Comparison of ENCODE assay signal across 1 cellular context in the genomic region with DNA sequence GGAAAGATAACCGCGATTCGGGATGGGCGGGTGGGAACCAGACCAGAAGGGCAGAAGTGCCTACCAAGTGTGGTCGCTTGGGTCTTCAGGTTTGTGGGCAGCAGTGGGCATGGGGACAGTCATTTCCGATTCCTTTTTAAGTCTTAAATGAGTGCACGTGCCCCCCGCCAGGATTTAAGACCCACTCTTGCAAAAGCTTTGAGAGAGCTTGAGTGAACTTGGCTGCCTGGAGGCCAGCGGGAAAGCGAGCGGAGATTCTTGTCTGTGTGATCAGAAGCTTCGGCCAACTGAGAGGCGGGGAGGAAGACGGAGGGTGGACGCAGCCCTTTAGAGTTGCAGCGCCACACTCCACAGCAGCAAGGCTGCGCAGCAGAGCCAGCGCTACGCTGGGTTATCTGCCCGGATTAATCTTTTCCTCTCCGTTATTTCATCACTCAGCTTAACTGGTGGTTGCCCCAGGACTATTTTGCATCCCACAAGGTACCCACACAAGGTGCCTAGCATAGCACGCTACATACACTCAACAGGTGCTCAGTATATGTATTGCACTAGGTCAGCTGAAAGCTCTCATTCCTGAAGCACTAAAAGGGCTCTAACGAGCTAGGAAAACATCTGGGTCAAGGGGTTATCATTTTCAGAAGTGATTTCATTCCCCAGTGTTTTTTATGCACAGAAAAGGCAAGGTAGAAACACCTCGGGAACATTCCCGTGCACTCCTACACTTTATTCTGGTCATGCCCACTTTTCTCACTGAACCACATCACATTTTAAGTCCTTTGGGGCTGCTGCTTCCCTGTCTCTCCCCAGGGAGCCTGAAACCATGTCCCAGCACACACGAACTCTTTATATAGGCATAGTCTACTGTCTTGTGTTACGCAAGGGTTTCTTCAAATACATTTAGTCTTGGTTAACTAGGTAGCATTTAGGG.
TF ChIP-seq lines count a peak whose summit lies in the region.

No MANE protein-coding gene starts in this region.

TF ChIP-seq in HEK293, 187 proteins besides CTCF, POLR2A, EP300 and RAD21 (continued from another document):
- TF ChIP-seq, protein P1, sequence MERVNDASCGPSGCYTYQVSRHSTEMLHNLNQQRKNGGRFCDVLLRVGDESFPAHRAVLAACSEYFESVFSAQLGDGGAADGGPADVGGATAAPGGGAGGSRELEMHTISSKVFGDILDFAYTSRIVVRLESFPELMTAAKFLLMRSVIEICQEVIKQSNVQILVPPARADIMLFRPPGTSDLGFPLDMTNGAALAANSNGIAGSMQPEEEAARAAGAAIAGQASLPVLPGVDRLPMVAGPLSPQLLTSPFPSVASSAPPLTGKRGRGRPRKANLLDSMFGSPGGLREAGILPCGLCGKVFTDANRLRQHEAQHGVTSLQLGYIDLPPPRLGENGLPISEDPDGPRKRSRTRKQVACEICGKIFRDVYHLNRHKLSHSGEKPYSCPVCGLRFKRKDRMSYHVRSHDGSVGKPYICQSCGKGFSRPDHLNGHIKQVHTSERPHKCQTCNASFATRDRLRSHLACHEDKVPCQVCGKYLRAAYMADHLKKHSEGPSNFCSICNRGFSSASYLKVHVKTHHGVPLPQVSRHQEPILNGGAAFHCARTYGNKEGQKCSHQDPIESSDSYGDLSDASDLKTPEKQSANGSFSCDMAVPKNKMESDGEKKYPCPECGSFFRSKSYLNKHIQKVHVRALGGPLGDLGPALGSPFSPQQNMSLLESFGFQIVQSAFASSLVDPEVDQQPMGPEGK (tag by site-specific recombination; IDR thresholded peaks at IDR 0.05): 0 out of 2 replicates have a peak, but pooled peaks have one; percentile 13
- TF ChIP-seq ZNF792 (tag by site-specific recombination; IDR thresholded peaks at IDR 0.05) (0 out of 2 replicates have a peak, but pooled peaks have one; percentile 19), KLF8 (tag by site-specific recombination; IDR thresholded peaks at IDR 0.05) (no peak), ZNF202 (tag by site-specific recombination; IDR thresholded peaks at IDR 0.05; ENCODE audit: borderline replicate concordance) (no peak), ZNF623 (tag by site-specific recombination; IDR thresholded peaks at IDR 0.05) (peak; percentile 22; the same call in 1 of the 2 replicates), ZNF664 (tag by site-specific recombination; IDR thresholded peaks at IDR 0.05) (no peak), ZNF335 (tag by site-specific recombination; conservative IDR thresholded peaks at IDR 0.05) (no peak), SCRT2 (tag by site-specific recombination; IDR thresholded peaks at IDR 0.05) (peak; percentile 99), ZNF121 (tag by site-specific recombination; IDR thresholded peaks at IDR 0.05) (no peak), KLF9 (tag by site-specific recombination; IDR thresholded peaks at IDR 0.05; ENCODE audit: low read depth) (no peak), ZBTB8A (tag by site-specific recombination; IDR thresholded peaks at IDR 0.05) (peak; percentile 52), KLF7 (tag by site-specific recombination; IDR thresholded peaks at IDR 0.05; ENCODE audit: borderline replicate concordance) (no peak; the same call in 1 of the 2 replicates), ZNF629 (tag by site-specific recombination; IDR thresholded peaks at IDR 0.05) (0 out of 2 replicates have a peak, but pooled peaks have one; percentile 11), ZNF341 (tag by site-specific recombination; IDR thresholded peaks at IDR 0.05; ENCODE audit: low read depth) (peak; percentile 84), ZNF311 (tag by site-specific recombination; IDR thresholded peaks at IDR 0.05; ENCODE audit: borderline replicate concordance) (no peak), ZFP69B (tag by site-specific recombination; IDR thresholded peaks at IDR 0.05) (no peak), ZFHX2 (tag by site-specific recombination; conservative IDR thresholded peaks at IDR 0.05) (peak; percentile 78), ZNF211 (tag by site-specific recombination; IDR thresholded peaks at IDR 0.05; ENCODE audit: low read depth) (no peak), ZNF366 (tag by site-specific recombination; conservative IDR thresholded peaks at IDR 0.05) (no peak), EGR2 (tag by site-specific recombination; IDR thresholded peaks at IDR 0.05; ENCODE audit: low read depth) (peak; percentile 57; the same call in 1 of the 2 replicates), ZNF239 (tag by site-specific recombination; IDR thresholded peaks at IDR 0.05) (no peak), ZNF354C (tag by site-specific recombination; IDR thresholded peaks at IDR 0.05; ENCODE audit: borderline replicate concordance, low read depth) (no peak), ZNF843 (tag by site-specific recombination; IDR thresholded peaks at IDR 0.05) (peak; percentile 32; the same call in 1 of the 2 replicates), ZSCAN30 (tag by site-specific recombination; IDR thresholded peaks at IDR 0.05) (0 out of 2 replicates have a peak, but pooled peaks have one; percentile 17), ZNF24 (tag by site-specific recombination; IDR thresholded peaks at IDR 0.05) (no peak; the same call in 1 of the 2 replicates), SP2 (tag by site-specific recombination; IDR thresholded peaks at IDR 0.05) (no peak), SP7 (tag by site-specific recombination; IDR thresholded peaks at IDR 0.05) (peak; percentile 45), OSR2 (tag by site-specific recombination; IDR thresholded peaks at IDR 0.05) (peak; percentile 32; the same call in 1 of the 2 replicates), ZXDB (tag by site-specific recombination; IDR thresholded peaks at IDR 0.05) (peak; percentile 62; the same call in 1 of the 2 replicates), ZNF132 (tag by site-specific recombination; IDR thresholded peaks at IDR 0.05; ENCODE audit: borderline replicate concordance) (no peak), IKZF3 (tag by site-specific recombination; IDR thresholded peaks at IDR 0.05) (peak; percentile 56; the same call in 1 of the 2 replicates), ZNF768 (tag by site-specific recombination; IDR thresholded peaks at IDR 0.05) (no peak), WT1 (tag by site-specific recombination; IDR thresholded peaks at IDR 0.05) (no peak), ZNF112 (tag by site-specific recombination; IDR thresholded peaks at IDR 0.05) (no peak), ZNF549 (tag by site-specific recombination; IDR thresholded peaks at IDR 0.05) (no peak), ZNF600 (tag by site-specific recombination; IDR thresholded peaks at IDR 0.05) (peak; percentile 80), ZNF610 (tag by site-specific recombination; IDR thresholded peaks at IDR 0.05; ENCODE audit: borderline replicate concordance) (0 out of 2 replicates have a peak, but pooled peaks have one; percentile 11)
- TF ChIP-seq, protein P2, sequence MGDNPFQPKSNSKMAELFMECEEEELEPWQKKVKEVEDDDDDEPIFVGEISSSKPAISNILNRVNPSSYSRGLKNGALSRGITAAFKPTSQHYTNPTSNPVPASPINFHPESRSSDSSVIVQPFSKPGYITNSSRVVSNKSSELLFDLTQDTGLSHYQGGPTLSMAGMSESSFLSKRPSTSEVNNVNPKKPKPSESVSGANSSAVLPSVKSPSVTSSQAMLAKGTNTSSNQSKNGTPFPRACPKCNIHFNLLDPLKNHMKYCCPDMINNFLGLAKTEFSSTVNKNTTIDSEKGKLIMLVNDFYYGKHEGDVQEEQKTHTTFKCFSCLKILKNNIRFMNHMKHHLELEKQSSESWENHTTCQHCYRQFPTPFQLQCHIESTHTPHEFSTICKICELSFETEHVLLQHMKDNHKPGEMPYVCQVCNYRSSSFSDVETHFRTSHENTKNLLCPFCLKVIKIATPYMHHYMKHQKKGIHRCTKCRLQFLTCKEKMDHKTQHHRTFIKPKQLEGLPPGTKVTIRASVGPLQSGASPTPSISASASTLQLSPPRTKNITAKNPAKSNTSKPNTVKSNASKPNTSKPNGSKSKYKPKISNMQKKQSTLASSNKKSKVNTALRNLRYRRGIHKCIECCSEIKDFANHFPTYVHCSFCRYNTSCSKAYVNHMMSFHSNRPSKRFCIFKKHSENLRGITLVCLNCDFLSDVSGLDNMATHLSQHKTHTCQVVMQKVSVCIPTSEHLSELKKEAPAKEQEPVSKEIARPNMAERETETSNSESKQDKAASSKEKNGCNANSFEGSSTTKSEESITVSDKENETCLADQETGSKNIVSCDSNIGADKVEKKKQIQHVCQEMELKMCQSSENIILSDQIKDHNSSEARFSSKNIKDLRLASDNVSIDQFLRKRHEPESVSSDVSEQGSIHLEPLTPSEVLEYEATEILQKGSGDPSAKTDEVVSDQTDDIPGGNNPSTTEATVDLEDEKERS (tag by site-specific recombination; IDR thresholded peaks at IDR 0.05): no peak
- TF ChIP-seq, protein P3, sequence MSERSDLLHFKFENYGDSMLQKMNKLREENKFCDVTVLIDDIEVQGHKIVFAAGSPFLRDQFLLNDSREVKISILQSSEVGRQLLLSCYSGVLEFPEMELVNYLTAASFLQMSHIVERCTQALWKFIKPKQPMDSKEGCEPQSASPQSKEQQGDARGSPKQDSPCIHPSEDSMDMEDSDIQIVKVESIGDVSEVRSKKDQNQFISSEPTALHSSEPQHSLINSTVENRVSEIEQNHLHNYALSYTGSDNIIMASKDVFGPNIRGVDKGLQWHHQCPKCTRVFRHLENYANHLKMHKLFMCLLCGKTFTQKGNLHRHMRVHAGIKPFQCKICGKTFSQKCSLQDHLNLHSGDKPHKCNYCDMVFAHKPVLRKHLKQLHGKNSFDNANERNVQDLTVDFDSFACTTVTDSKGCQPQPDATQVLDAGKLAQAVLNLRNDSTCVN (tag by site-specific recombination; optimal IDR thresholded peaks at IDR 0.05): no peak
- TF ChIP-seq, protein P4, sequence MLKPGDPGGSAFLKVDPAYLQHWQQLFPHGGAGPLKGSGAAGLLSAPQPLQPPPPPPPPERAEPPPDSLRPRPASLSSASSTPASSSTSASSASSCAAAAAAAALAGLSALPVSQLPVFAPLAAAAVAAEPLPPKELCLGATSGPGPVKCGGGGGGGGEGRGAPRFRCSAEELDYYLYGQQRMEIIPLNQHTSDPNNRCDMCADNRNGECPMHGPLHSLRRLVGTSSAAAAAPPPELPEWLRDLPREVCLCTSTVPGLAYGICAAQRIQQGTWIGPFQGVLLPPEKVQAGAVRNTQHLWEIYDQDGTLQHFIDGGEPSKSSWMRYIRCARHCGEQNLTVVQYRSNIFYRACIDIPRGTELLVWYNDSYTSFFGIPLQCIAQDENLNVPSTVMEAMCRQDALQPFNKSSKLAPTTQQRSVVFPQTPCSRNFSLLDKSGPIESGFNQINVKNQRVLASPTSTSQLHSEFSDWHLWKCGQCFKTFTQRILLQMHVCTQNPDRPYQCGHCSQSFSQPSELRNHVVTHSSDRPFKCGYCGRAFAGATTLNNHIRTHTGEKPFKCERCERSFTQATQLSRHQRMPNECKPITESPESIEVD (tag by site-specific recombination; IDR thresholded peaks at IDR 0.05): peak; percentile 33; the same call in 1 of the 2 replicates
